33 cellular contexts compared by ENCODE assay signal in genomic region chr20:25511183-25511582, GRCh38.
"Had no signal": no experiment of that assay in that cellular context is flagged by ENCODE, and none has a peak within 500 bp of the region (broad histone marks: within the 10 kb centered on the region; RNA-seq: fewer than 3 reads in every experiment).

No MANE protein-coding gene starts in this region.

- H3K27me3 ChIP-seq: adrenal gland, body of pancreas, brain microvascular endothelial cell, breast epithelium had no signal

- H3K4me1 ChIP-seq: breast epithelium had no signal

- H3K4me3 ChIP-seq: adrenal gland, body of pancreas, breast epithelium had no signal

- DNase-seq: activated B cell treated with CpG ODN at 0.5 μM for 24 hours; activated CD4-positive, alpha-beta memory T cell treated with anti-CD3 and anti-CD28 coated beads for 36 hours; activated CD4-positive, alpha-beta T cell treated with anti-CD3 and anti-CD28 coated beads for 4 hours; activated CD4-positive, alpha-beta T cell treated with anti-CD3 and anti-CD28 coated beads, Interleukin-2, amount 10 ng/mL, durations not matched to agents 24 days and 14 days; activated CD4-positive, alpha-beta T cell treated with anti-CD3 and anti-CD28 coated beads, Interleukin-2, amount 50 U/mL, for 1 hour; activated CD4-positive, alpha-beta T cell treated with anti-CD3 and anti-CD28 coated beads, Interleukin-2, amount 50 U/mL, for 4 hours; activated CD4-positive, CD25-positive, alpha-beta regulatory T cell treated with anti-CD3 and anti-CD28 coated beads, Interleukin-2, amount 50 U/mL, for 72 hours; activated CD8-positive, alpha-beta memory T cell treated with anti-CD3 and anti-CD28 coated beads, Interleukin-2, amount 50 U/mL, for 4 hours; activated CD8-positive, alpha-beta T cell treated with anti-CD3 and anti-CD28 coated beads for 36 hours; activated effector memory CD4-positive, alpha-beta T cell treated with anti-CD3 and anti-CD28 coated beads, Interleukin-2, amount 50 U/mL, for 16 hours; activated gamma-delta T cell treated with Interleukin-2 at 50 U/mL for 16 hours; activated naive CD4-positive, alpha-beta T cell; activated naive CD4-positive, alpha-beta T cell treated with anti-CD3 and anti-CD28 coated beads for 36 hours; activated naive CD4-positive, alpha-beta T cell treated with anti-CD3 and anti-CD28 coated beads, Interleukin-2, amount 50 U/mL, for 16 hours; activated naive CD8-positive, alpha-beta T cell treated with anti-CD3 and anti-CD28 coated beads for 36 hours; activated T-cell treated with anti-CD3 and anti-CD28 coated beads for 4 hours; activated T-cell treated with anti-CD3 and anti-CD28 coated beads, Interleukin-2, amount 50 U/mL, for 1 hour; activated T-cell treated with anti-CD3 and anti-CD28 coated beads, Interleukin-2, amount 50 U/mL, for 4 hours; activated T-cell treated with anti-CD3 and anti-CD28 coated beads, Interleukin-2, amount 50 U/mL, for 72 hours; adrenal gland; amniotic stem cell; aorta; body of pancreas; brain microvascular endothelial cell; caudate nucleus; SW 1271; T-helper 1 cell; T-helper 2 cell; T-helper 9 cell had no signal

- ATAC-seq: activated CD8-positive, alpha-beta T cell treated with anti-CD3 and anti-CD28 coated beads for 36 hours; activated naive CD4-positive, alpha-beta T cell treated with anti-CD3 and anti-CD28 coated beads, Interleukin-2, amount 50 U/mL, for 72 hours; activated T-cell treated with anti-CD3 and anti-CD28 coated beads, Interleukin-2, amount 50 U/mL, for 4 hours; activated T-cell treated with anti-CD3 and anti-CD28 coated beads, Interleukin-2, amount 50 U/mL, for 72 hours; activated T-helper 17 cell treated with anti-CD3 and anti-CD28 coated beads, Interleukin-2, amount 50 U/mL, for 72 hours; body of pancreas had no signal

- H3K27ac ChIP-seq: adrenal gland, body of pancreas, brain microvascular endothelial cell, breast epithelium, VCaP had no signal
